In the genomic region with DNA sequence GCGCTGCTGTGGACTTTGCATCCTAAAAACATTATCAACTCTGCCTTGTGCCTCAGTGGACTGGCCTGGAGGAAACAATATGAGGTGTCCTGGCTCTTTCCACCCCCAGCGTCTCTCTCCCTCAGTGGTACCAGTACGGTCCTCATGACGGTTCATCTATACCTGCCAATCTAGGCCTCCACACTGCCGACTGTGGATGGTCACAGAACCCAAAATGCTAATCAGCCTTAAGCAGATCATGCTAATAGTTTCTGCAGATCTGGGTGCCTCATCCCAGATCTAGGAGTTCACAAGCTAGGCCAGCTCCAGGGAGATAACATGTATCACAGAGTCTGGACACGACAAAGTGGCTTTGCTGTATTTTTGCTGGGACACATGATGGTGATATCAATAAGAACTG, we compare ENCODE assay signal across 10 cellular contexts. TPM values are rescaled to one million over a fixed set of nuclear protein-coding genes. Genes with fewer than 3 reads are reported as not detected.
"Had no signal": no experiment of that assay in that cellular context is flagged by ENCODE, and none has a peak within 500 bp of the region (broad histone marks: within the 10 kb centered on the region; RNA-seq: fewer than 3 reads in every experiment).

No MANE protein-coding gene starts in this region.

- H3K9ac ChIP-seq: KMS-11 had no signal

- H3K27ac ChIP-seq: KMS-11 had no signal

- H3K4me3 ChIP-seq: GM23338 had no signal

- H3K4me2 ChIP-seq: GM23338, KMS-11 had no signal

- H2AFZ ChIP-seq: GM23338 had no signal

- FAIRE-seq: H1, H54, HTR-8/SVneo had no signal

- DNase-seq: H9, HCEC 1CT, IMR-90, KBM-7 had no signal

- ATAC-seq: GM23338 had no signal

RNA-seq across cellular contexts. Expression of a gene that starts 41.8 kb away (rescaled TPM):
- total RNA-seq: GM23338, HT-29, IMR-90 had no signal
- polyA plus RNA-seq: GM23338, IMR-90 had no signal

RNA-seq across cellular contexts. Expression of a gene that starts 43.6 kb away (rescaled TPM):
- total RNA-seq: GM23338, H1, H9, HT-29, IMR-90 had no signal
- polyA plus RNA-seq: GM23338, H1 had no signal
